8 cellular contexts compared by ENCODE assay signal in genomic region chr6:27495386-27496135, GRCh38. TPM values are rescaled to one million over a fixed set of nuclear protein-coding genes. Genes with fewer than 3 reads are reported as not detected.
DNase-seq lines count a peak whose midpoint lies in the region; ATAC-seq and TF ChIP-seq lines count a peak whose summit lies in the region.

No MANE protein-coding gene starts in this region.

- peak overlapping the region; percentile 19; the same call in 1 of the 2 replicates for H3K27ac ChIP-seq in IMR-90 (ENCODE audit: insufficient read depth, low read length)
- H3K27ac ChIP-seq in esophagus squamous epithelium = no peak overlapping the region
- H3K27ac ChIP-seq in urinary bladder (ENCODE audit: low read depth) = no peak overlapping the region
- H3K27ac ChIP-seq in Karpas-422 (ENCODE audit: low read length) = no peak overlapping the region

- no peaks in the 10 kb centered on the region for H3K9me2 ChIP-seq in Karpas-422 (replicated peaks; ENCODE audit: insufficient read depth, low read length)

- in situ Hi-C loops in IMR-90 (cut with MboI; ENCODE audit: low sequenced_read_pairs) = loop anchor here (25.0 kb wide), 1 partner anchor 1158 kb away; no protein-coding TSS in a partner anchor

- no peak overlapping the region for H4K8ac ChIP-seq in IMR-90 (ENCODE audit: low read depth in 2 of 2, low read length in 2 of 2)

- H3K9me1 ChIP-seq in IMR-90 (ENCODE audit: insufficient read depth, low read length) = no peaks in the 10 kb centered on the region

- H3K4me1 ChIP-seq in IMR-90 (ENCODE audit: control insufficient read depth, insufficient read depth, low read length) = no peaks in the 10 kb centered on the region
- H3K4me1 ChIP-seq in esophagus squamous epithelium = peaks cover 0 to 12% (median 2%) of the 10 kb centered on the region in 3 donors
- no peaks in the 10 kb centered on the region for H3K4me1 ChIP-seq in urinary bladder (ENCODE audit: insufficient read depth)
- no peaks in the 10 kb centered on the region for H3K4me1 ChIP-seq in Karpas-422 (ENCODE audit: low read length)

- H2BK5ac ChIP-seq in IMR-90 (ENCODE audit: low read depth, low read length, poor library complexity, severe bottlenecking) = no peak overlapping the region

- peaks cover 56% of the 10 kb centered on the region for H3K27me3 Mint-ChIP-seq in activated CD4-positive, alpha-beta memory T cell treated with anti-CD3 and anti-CD28 coated beads, Interleukin-2, amount 10 ng/mL, durations not matched to agents 7 days and 5 days
- peaks cover 73% of the 10 kb centered on the region for H3K27me3 Mint-ChIP-seq in neural crest cell (ENCODE audit: low read depth)

- intact Hi-C loops in IMR-90 (cut with micrococcal nuclease) (loop anchor here (1.0 to 5.0 kb wide), 3 partner anchors 8 to 258 kb away; no protein-coding TSS in a partner anchor), esophagus squamous epithelium (cut with DNase I) (no loop called here)

- H2AK5ac ChIP-seq in IMR-90 (ENCODE audit: low read depth, low read length) = no peak overlapping the region

- H3K27ac Mint-ChIP-seq in activated CD4-positive, alpha-beta memory T cell treated with anti-CD3 and anti-CD28 coated beads, Interleukin-2, amount 10 ng/mL, durations not matched to agents 7 days and 5 days = peak overlapping the region; percentile 2
- no peak overlapping the region for H3K27ac Mint-ChIP-seq in neural crest cell (ENCODE audit: unreplicated experiment)

- peak overlapping the region; percentile 24; the same call in 1 of the 2 replicates for H3K56ac ChIP-seq in IMR-90 (ENCODE audit: extremely low read depth, insufficient read depth, low read length)

- peak overlapping the region; percentile 87 for H2AFZ ChIP-seq in IMR-90 (replicated peaks; ENCODE audit: low read length, poor library complexity)
- no peak overlapping the region for H2AFZ ChIP-seq in Karpas-422 (ENCODE audit: low read length)

- H3K4me2 ChIP-seq in IMR-90 (ENCODE audit: low read depth, low read length) (peak overlapping the region; percentile 89), Karpas-422 (ENCODE audit: low read depth, low read length, poor library complexity, severe bottlenecking) (no peak overlapping the region)

- peak overlapping the region; percentile 64 for H3K4me3 Mint-ChIP-seq in activated CD4-positive, alpha-beta memory T cell treated with anti-CD3 and anti-CD28 coated beads, Interleukin-2, amount 10 ng/mL, durations not matched to agents 7 days and 5 days
- peak overlapping the region; percentile 89 for H3K4me3 Mint-ChIP-seq in neural crest cell

- dilution Hi-C loops in IMR-90 (cut with HindIII; ENCODE audit: low sequenced_read_pairs, unreplicated experiment) = no loop called here

- POLR2A ChIA-PET in IMR-90 (lab: Charles Lee; ENCODE audit: unreplicated experiment) = interaction anchor here (0.6 kb wide), 1 partner anchor 1510 kb away, joined by 3 read pairs; no protein-coding TSS in a partner anchor
- POLR2A ChIA-PET in activated CD4-positive, alpha-beta memory T cell treated with anti-CD3 and anti-CD28 coated beads, Interleukin-2, amount 10 ng/mL, durations not matched to agents 7 days and 5 days (lab: Charles Lee) = interaction anchor here (1.9 kb wide), 1 partner anchor 17 kb away, joined by 10 read pairs; no protein-coding TSS in a partner anchor

- peak; percentile 42 for TF ChIP-seq CTCF in IMR-90 (conservative IDR thresholded peaks at IDR 0.05; ENCODE audit: low read depth, low read length)
- TF ChIP-seq CTCF in esophagus squamous epithelium (IDR thresholded peaks at IDR 0.05) = peak in 1 of 6 experiments; percentile 30
- TF ChIP-seq CTCF in neural crest cell (conservative IDR thresholded peaks at IDR 0.05) = peak; percentile 33

- CTCF ChIA-PET in IMR-90 (lab: Yijun Ruan, JAX) = interaction anchor here (1.1 kb wide), 1 partner anchor 16 kb away, joined by 5 read pairs; no protein-coding TSS in a partner anchor
- CTCF ChIA-PET in activated CD4-positive, alpha-beta memory T cell treated with anti-CD3 and anti-CD28 coated beads, Interleukin-2, amount 10 ng/mL, durations not matched to agents 7 days and 5 days (lab: Charles Lee) = interaction anchor here (1.4 to 1.9 kb wide), 2 partner anchors 23 kb away, joined by 5 to 7 read pairs; partner anchors contain the start of gene ZNF184

- peak overlapping the region; percentile 76 for H3K9ac ChIP-seq in IMR-90 (ENCODE audit: low read depth, low read length)
- no peak overlapping the region for H3K9ac ChIP-seq in Karpas-422 (ENCODE audit: low read length)

- H3K4me1 Mint-ChIP-seq in activated CD4-positive, alpha-beta memory T cell treated with anti-CD3 and anti-CD28 coated beads, Interleukin-2, amount 10 ng/mL, durations not matched to agents 7 days and 5 days = peaks cover 17% of the 10 kb centered on the region
- peaks cover 32% of the 10 kb centered on the region for H3K4me1 Mint-ChIP-seq in neural crest cell

- no peaks in the 10 kb centered on the region for H3K79me1 ChIP-seq in IMR-90 (ENCODE audit: low read depth in 1 of 2, low read length in 2 of 2)

- H4K91ac ChIP-seq in IMR-90 (ENCODE audit: insufficient read depth, low read depth, low read length) = no peak overlapping the region

- H4K20me1 ChIP-seq in IMR-90 (ENCODE audit: insufficient read depth, low read length) = no peaks in the 10 kb centered on the region
- H4K20me1 ChIP-seq in Karpas-422 (ENCODE audit: insufficient read depth, low read depth, low read length) = no peaks in the 10 kb centered on the region

- H3K4ac ChIP-seq in IMR-90 (ENCODE audit: low read depth, low read length) = no peak overlapping the region; the same call in 1 of the 2 replicates

- H3K14ac ChIP-seq in IMR-90 (replicated peaks; ENCODE audit: low read depth, low read length) = no peak overlapping the region; the same call in 1 of the 2 replicates

- H3K4me3 ChIP-seq in IMR-90 (ENCODE audit: insufficient read depth, low read depth, low read length) (peak overlapping the region; percentile 71), esophagus squamous epithelium (peak overlapping the region; percentile 17 to 61 (median 39)), urinary bladder (ENCODE audit: low read depth, low read length) (peak overlapping the region; percentile 34), Karpas-422 (ENCODE audit: low read length) (no peak overlapping the region)

- 12% methylated on average over 4 of the region's 34 CpGs; no CpG with 5 or more reads in 1 of the 2 experiments for WGBS in IMR-90 (ENCODE audit: extremely low coverage in 2 of 2, insufficient read length in 1 of 2), 2 experiments
- WGBS in esophagus squamous epithelium, 2 donors = 9 to 11% methylated on average over 24 to 34 of the region's 34 CpGs
- 3% methylated on average over 34 of the region's 34 CpGs for WGBS in urinary bladder

- peak overlapping the region; percentile 28; the same call in 1 of the 2 replicates for H3K23ac ChIP-seq in IMR-90 (ENCODE audit: low read depth, low read length)

- H3K18ac ChIP-seq in IMR-90 (ENCODE audit: low read depth, low read length) = no peak overlapping the region

- TF ChIP-seq RAD21 in IMR-90 (IDR thresholded peaks at IDR 0.05; ENCODE audit: low read length) = no peak

- H3K27me3 ChIP-seq in IMR-90 (ENCODE audit: control insufficient read depth, insufficient read depth, low read length) = no peaks in the 10 kb centered on the region
- peaks cover 0 to 74% (median 2%) of the 10 kb centered on the region in 4 donors for H3K27me3 ChIP-seq in esophagus squamous epithelium
- H3K27me3 ChIP-seq in Karpas-422 (ENCODE audit: low read length) = no peaks in the 10 kb centered on the region

- no peak overlapping the region for H2BK20ac ChIP-seq in IMR-90 (ENCODE audit: low read depth, low read length)

- H2BK120ac ChIP-seq in IMR-90 (ENCODE audit: low read depth, low read length) = no peak overlapping the region

- H2BK15ac ChIP-seq in IMR-90 (ENCODE audit: low read depth, low read length) = no peak overlapping the region

- H3K9me3 Mint-ChIP-seq in activated CD4-positive, alpha-beta memory T cell treated with anti-CD3 and anti-CD28 coated beads, Interleukin-2, amount 10 ng/mL, durations not matched to agents 7 days and 5 days = no peaks in the 10 kb centered on the region
- peaks cover 2% of the 10 kb centered on the region for H3K9me3 Mint-ChIP-seq in neural crest cell

- no peaks in the 10 kb centered on the region for H3K9me3 ChIP-seq in IMR-90 (ENCODE audit: control insufficient read depth, insufficient read depth, low read length)
- no peaks in the 10 kb centered on the region for H3K9me3 ChIP-seq in esophagus squamous epithelium
- no peaks in the 10 kb centered on the region for H3K9me3 ChIP-seq in Karpas-422 (ENCODE audit: low read length)

- DNase-seq in NOMO-1 treated with DMSO at 0.1 percent for 48 hours (lab: John Stamatoyannopoulos, UW; ENCODE audit: unreplicated experiment) (peak; percentile 21), NOMO-1 treated with dmso at 0.1 percent for 144 hours (lab: John Stamatoyannopoulos, UW; ENCODE audit: unreplicated experiment) (no peak), IMR-90 (peak; percentile 91), esophagus squamous epithelium (lab: John Stamatoyannopoulos, UW) (no peak), neural crest cell (ENCODE audit: low read depth, low spot score) (peak; percentile 56), Karpas-422 (no peak)
- DNase-seq in activated CD4-positive, alpha-beta memory T cell treated with anti-CD3 and anti-CD28 coated beads, Interleukin-2, amount 10 ng/mL, durations not matched to agents 7 days and 5 days = peak; percentile 65

- H3K79me2 ChIP-seq in Karpas-422 (ENCODE audit: low read length) = no peaks in the 10 kb centered on the region

- TF ChIP-seq POLR2A in IMR-90 (IDR thresholded peaks at IDR 0.05; ENCODE audit: low read depth, low read length) (no peak), esophagus squamous epithelium (IDR thresholded peaks at IDR 0.05) (no peak)

- H4K5ac ChIP-seq in IMR-90 (ENCODE audit: low read depth, low read length) = no peak overlapping the region

- H2AK9ac ChIP-seq in IMR-90 (replicated peaks; ENCODE audit: low read depth, low read length, poor library complexity) = no peak overlapping the region

- H3K36me3 ChIP-seq in IMR-90 (ENCODE audit: control insufficient read depth, insufficient read depth, low read length) = no peaks in the 10 kb centered on the region
- no peaks in the 10 kb centered on the region for H3K36me3 ChIP-seq in esophagus squamous epithelium
- H3K36me3 ChIP-seq in urinary bladder (ENCODE audit: insufficient read depth) = no peaks in the 10 kb centered on the region
- H3K36me3 ChIP-seq in Karpas-422 (ENCODE audit: insufficient read depth, low read length) = no peaks in the 10 kb centered on the region

- H3K36me3 Mint-ChIP-seq in activated CD4-positive, alpha-beta memory T cell treated with anti-CD3 and anti-CD28 coated beads, Interleukin-2, amount 10 ng/mL, durations not matched to agents 7 days and 5 days (ENCODE audit: low read depth) = peaks cover 3% of the 10 kb centered on the region
- H3K36me3 Mint-ChIP-seq in neural crest cell (ENCODE audit: low read depth) = peaks cover 6% of the 10 kb centered on the region

- ATAC-seq in IMR-90 (ENCODE audit: low read depth) = peak; percentile 94

- no TSS peak for BruUV-seq in IMR-90 (replicated peaks; lab: Mats Ljungman, UMichigan)

RNA-seq across cellular contexts. Expression of gene ZNF184, which starts 22.7 kb away (rescaled TPM):
- total RNA-seq in IMR-90 (2012; rRNA removed) = 8.1 and 10.6 TPM in 2 replicates
- polyA plus RNA-seq in IMR-90 (2012; rRNA removed) = 2.0 and 2.8 TPM in 2 replicates
- 0.26 and 0.49 TPM in 2 replicates for polyA plus RNA-seq in IMR-90 (2012; cell fraction: cytosol; rRNA removed)
- polyA plus RNA-seq in IMR-90 (2012; cell fraction: nucleus; rRNA removed; ENCODE audit: low replicate concordance) = 0.17 and 3.2 TPM in 2 replicates
- 10 to 100 TPM; 16.2 to 16.3 TPM for total RNA-seq in activated CD4-positive, alpha-beta memory T cell treated with anti-CD3 and anti-CD28 coated beads, Interleukin-2, amount 10 ng/mL, durations not matched to agents 7 days and 5 days
- 1 to 10 TPM; 3.9 to 4.9 (median 4.3) TPM for total RNA-seq in esophagus squamous epithelium
- 15.7 and 16.7 TPM in 2 replicates for total RNA-seq in neural crest cell
- total RNA-seq in urinary bladder = 27.2 TPM
- polyA plus RNA-seq in urinary bladder = 3.1 TPM
- 9.5 and 18.8 TPM in 2 replicates for total RNA-seq in Karpas-422 (2014; rRNA removed; shearing (Covaris generic); ENCODE audit: low replicate concordance)

Comparison
In these comparisons a context has a peak if more than half of its experiments do, and no peak if none do; other contexts are left out.
1. DNase-seq: peak in NOMO-1 treated with DMSO at 0.1 percent for 48 hours (single experiment), IMR-90 (single experiment), activated CD4-positive, alpha-beta memory T cell treated with anti-CD3 and anti-CD28 coated beads, Interleukin-2, amount 10 ng/mL, durations not matched to agents 7 days and 5 days (single experiment) and neural crest cell (single experiment); none in NOMO-1 treated with dmso at 0.1 percent for 144 hours (single experiment), esophagus squamous epithelium (single experiment) and Karpas-422 (single experiment).